ENCODE assay signal across 8 cellular contexts in the genomic region with DNA sequence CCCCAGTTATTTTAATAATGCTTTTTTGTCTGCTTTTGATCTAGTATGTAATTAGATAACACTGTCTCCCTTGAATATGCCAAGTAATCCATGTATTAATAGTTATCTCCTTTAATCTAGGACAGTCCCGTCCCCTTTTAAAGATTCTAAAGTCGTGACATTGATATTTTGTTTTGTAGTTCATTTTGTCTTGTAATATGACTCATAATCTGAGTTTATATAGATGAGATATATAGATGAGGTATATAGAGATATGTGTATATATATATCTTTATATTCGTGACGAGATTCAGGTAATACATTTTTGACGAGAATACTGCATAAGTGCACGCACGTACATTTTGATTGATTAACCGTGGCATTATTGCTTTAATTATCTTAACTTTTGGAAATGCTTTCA. TPM values are rescaled to one million over a fixed set of nuclear protein-coding genes. Genes with fewer than 3 reads are reported as not detected.
DNase-seq lines count a peak whose midpoint lies in the region; ATAC-seq and TF ChIP-seq lines count a peak whose summit lies in the region.

No MANE protein-coding gene starts in this region.

- peaks cover 30% of the 10 kb centered on the region for H3K36me3 Mint-ChIP-seq in stimulated activated naive CD8-positive, alpha-beta T cell treated with anti-CD3 and anti-CD28 coated beads, Interleukin-15, Interleukin-2, amounts not matched to agents 100 ng/mL and 50 ng/mL, for 24 hours (ENCODE audit: low read depth)
- H3K36me3 Mint-ChIP-seq in brain: peaks cover 30% of the 10 kb centered on the region

- no peak for ATAC-seq in stimulated activated naive CD8-positive, alpha-beta T cell treated with anti-CD3 and anti-CD28 coated beads, Interleukin-15, Interleukin-2, amounts not matched to agents 100 U/mL and 50 U/mL, for 24 hours
- no peak for ATAC-seq in HG03108 (IDR thresholded peaks at IDR 0.05; ENCODE audit: unreplicated experiment)

- H3K36me3 ChIP-seq in mesodermal cell (ENCODE audit: control insufficient read depth, insufficient read depth, low read length) (peaks cover 21% of the 10 kb centered on the region), vagina (no peaks in the 10 kb centered on the region)

- H3K9me3 ChIP-seq in mesodermal cell (ENCODE audit: control insufficient read depth, low read length) (no peaks in the 10 kb centered on the region), vagina (no peaks in the 10 kb centered on the region)

- H3K9me3 Mint-ChIP-seq in stimulated activated naive CD8-positive, alpha-beta T cell treated with anti-CD3 and anti-CD28 coated beads, Interleukin-15, Interleukin-2, amounts not matched to agents 100 ng/mL and 50 ng/mL, for 24 hours: no peaks in the 10 kb centered on the region
- H3K9me3 Mint-ChIP-seq in brain: peaks cover 0 to 14% (median 0%) of the 10 kb centered on the region in 5 experiments

- intact Hi-C loops in vagina (cut with DNase I): loop anchor here (2.0 kb wide), 1 partner anchor 219 kb away; a partner anchor contains a TSS

- TF ChIP-seq CTCF in brain (conservative IDR thresholded peaks at IDR 0.05) (no peak), vagina (IDR thresholded peaks at IDR 0.05) (no peak)

- peak overlapping the region; percentile 97 for H3K27ac Mint-ChIP-seq in stimulated activated naive CD8-positive, alpha-beta T cell treated with anti-CD3 and anti-CD28 coated beads, Interleukin-15, Interleukin-2, amounts not matched to agents 100 ng/mL and 50 ng/mL, for 24 hours
- peak overlapping the region; percentile 85 to 100 (median 95) for H3K27ac Mint-ChIP-seq in brain

- H3K4me3 ChIP-seq in mesodermal cell (ENCODE audit: extremely low read depth, insufficient read depth, low read length, poor library complexity, severe bottlenecking) (peak overlapping the region; percentile 91), vagina (peak overlapping the region; percentile 83 to 96)

- peak overlapping the region; percentile 93 for H3K4me3 Mint-ChIP-seq in stimulated activated naive CD8-positive, alpha-beta T cell treated with anti-CD3 and anti-CD28 coated beads, Interleukin-15, Interleukin-2, amounts not matched to agents 100 ng/mL and 50 ng/mL, for 24 hours
- peak overlapping the region; percentile 95 to 98 (median 97) for H3K4me3 Mint-ChIP-seq in brain

- DNase-seq in stimulated activated naive CD8-positive, alpha-beta T cell treated with anti-CD3 and anti-CD28 coated beads, Interleukin-15, Interleukin-2, amounts not matched to agents 100 U/mL and 50 U/mL, for 24 hours: no peak
- DNase-seq in vagina (ENCODE audit: extremely low spot score in 2 of 2) (no peak), NCI-H69 (lab: John Stamatoyannopoulos, UW) (no peak), KBM-7 (no peak)

- H3K4me1 Mint-ChIP-seq in stimulated activated naive CD8-positive, alpha-beta T cell treated with anti-CD3 and anti-CD28 coated beads, Interleukin-15, Interleukin-2, amounts not matched to agents 100 ng/mL and 50 ng/mL, for 24 hours (ENCODE audit: low read depth): peaks cover 61% of the 10 kb centered on the region
- H3K4me1 Mint-ChIP-seq in brain: peaks cover 43% of the 10 kb centered on the region

- no peak for TF ChIP-seq POLR2A in vagina (IDR thresholded peaks at IDR 0.05)

- in situ Hi-C loops in KBM-7 (cut with MboI; ENCODE audit: low pct_unique_long_range_greater_than_20kb, low sequenced_read_pairs): no loop called here

- no peaks in the 10 kb centered on the region for H3K4me1 ChIP-seq in mesodermal cell (ENCODE audit: control insufficient read depth, insufficient read depth, low read length, poor library complexity, severe bottlenecking)
- peaks cover 38% of the 10 kb centered on the region for H3K4me1 ChIP-seq in vagina

- WGBS in mesodermal cell (ENCODE audit: insufficient coverage in 2 of 2), 2 experiments: 80% methylated on average over 1 of the region's 8 CpGs; no CpG with 5 or more reads in 1 of the 2 experiments

- H3K27me3 ChIP-seq in vagina: no peaks in the 10 kb centered on the region

- H3K27ac ChIP-seq in mesodermal cell (ENCODE audit: low read depth, low read length, severe bottlenecking) (no peak overlapping the region), vagina (peak overlapping the region; percentile 99)

- no peaks in the 10 kb centered on the region for H3K27me3 Mint-ChIP-seq in stimulated activated naive CD8-positive, alpha-beta T cell treated with anti-CD3 and anti-CD28 coated beads, Interleukin-15, Interleukin-2, amounts not matched to agents 100 ng/mL and 50 ng/mL, for 24 hours
- peaks cover 24% of the 10 kb centered on the region for H3K27me3 Mint-ChIP-seq in brain

RNA-seq across cellular contexts. Expression of a gene that starts 1.6 kb away (rescaled TPM):
- 9.1 TPM for polyA plus RNA-seq in brain (ENCODE audit: insufficient read depth, low read depth, low replicate concordance)
- 39.8 TPM for polyA plus RNA-seq in mesodermal cell (2013, experiment 1 of 2)
- 46.0 TPM for polyA plus RNA-seq in mesodermal cell (2013, experiment 2 of 2)
- total RNA-seq in vagina: 101 TPM
